In genomic region chr13:112443191-112444000, GRCh38 we compare ENCODE assay signal across 8 cellular contexts.
DNase-seq lines count a peak whose midpoint lies in the region; ATAC-seq and TF ChIP-seq lines count a peak whose summit lies in the region.

No MANE protein-coding gene starts in this region.

- TF ChIP-seq CTCF in right atrium auricular region (IDR thresholded peaks at IDR 0.05) (no peak), vagina (IDR thresholded peaks at IDR 0.05) (no peak)

- H3K9me3 ChIP-seq in SJSA1 (replicated peaks) (0 out of 2 replicates have a peak, but pooled peaks cover 3% of the 10 kb centered on the region), right atrium auricular region (peaks cover 0 to 4% of the 10 kb centered on the region in 2 donors), vagina (no peaks in the 10 kb centered on the region)

- H3K36me3 ChIP-seq in SJSA1 = no peaks in the 10 kb centered on the region
- no peaks in the 10 kb centered on the region for H3K36me3 ChIP-seq in right atrium auricular region
- no peaks in the 10 kb centered on the region for H3K36me3 ChIP-seq in vagina

- H3K4me1 ChIP-seq in SJSA1 (replicated peaks) (no peaks in the 10 kb centered on the region), right atrium auricular region (no peaks in the 10 kb centered on the region), vagina (peaks cover 7% of the 10 kb centered on the region)

- no peak for TF ChIP-seq POLR2A in vagina (IDR thresholded peaks at IDR 0.05)

- no peak overlapping the region for H3K27ac ChIP-seq in SJSA1
- H3K27ac ChIP-seq in right atrium auricular region = no peak overlapping the region
- H3K27ac ChIP-seq in vagina = no peak overlapping the region

- no peak for ATAC-seq in HG03280 (IDR thresholded peaks at IDR 0.05; ENCODE audit: unreplicated experiment)

- peak; percentile 25 for DNase-seq in stimulated activated CD4-positive, alpha-beta T cell treated with anti-CD3 and anti-CD28 coated beads, Interleukin-15, amount 100 ng/mL, for 24 hours
- no peak for DNase-seq in stimulated activated CD4-positive, alpha-beta T cell treated with anti-CD3 and anti-CD28 coated beads, Interleukin-12 subunit alpha, Interleukin-12 subunit beta, amount 100 ng/mL, for 4 hours
- DNase-seq in SJSA1 (ENCODE audit: low read depth in 1 of 2, low spot score in 2 of 2) (peak; percentile 39 to 52), right atrium auricular region (ENCODE audit: low spot score) (peak; percentile 40), vagina (ENCODE audit: extremely low spot score in 2 of 2) (peak; percentile 67 to 93), NCI-H226 (no peak), SIG-M5 (lab: John Stamatoyannopoulos, UW) (no peak)

- no peak overlapping the region for H3K4me3 ChIP-seq in SJSA1
- H3K4me3 ChIP-seq in right atrium auricular region = no peak overlapping the region
- no peak overlapping the region for H3K4me3 ChIP-seq in vagina

- intact Hi-C loops in vagina (cut with DNase I) = no loop called here

- H3K27me3 ChIP-seq in SJSA1 (replicated peaks) (peaks cover 81% of the 10 kb centered on the region), right atrium auricular region (peaks cover 4% of the 10 kb centered on the region in 2 donors), vagina (no peaks in the 10 kb centered on the region)

Comparison
In these comparisons a context has a peak if more than half of its experiments do, and no peak if none do; other contexts are left out.
1. DNase-seq: peak in stimulated activated CD4-positive, alpha-beta T cell treated with anti-CD3 and anti-CD28 coated beads, Interleukin-15, amount 100 ng/mL, for 24 hours (single experiment), SJSA1 (2 of 2), right atrium auricular region (single experiment) and vagina (2 of 2); none in stimulated activated CD4-positive, alpha-beta T cell treated with anti-CD3 and anti-CD28 coated beads, Interleukin-12 subunit alpha, Interleukin-12 subunit beta, amount 100 ng/mL, for 4 hours (single experiment), NCI-H226 (single experiment) and SIG-M5 (single experiment).